Comparison of ENCODE assay signal across 31 cellular contexts in the genomic region with DNA sequence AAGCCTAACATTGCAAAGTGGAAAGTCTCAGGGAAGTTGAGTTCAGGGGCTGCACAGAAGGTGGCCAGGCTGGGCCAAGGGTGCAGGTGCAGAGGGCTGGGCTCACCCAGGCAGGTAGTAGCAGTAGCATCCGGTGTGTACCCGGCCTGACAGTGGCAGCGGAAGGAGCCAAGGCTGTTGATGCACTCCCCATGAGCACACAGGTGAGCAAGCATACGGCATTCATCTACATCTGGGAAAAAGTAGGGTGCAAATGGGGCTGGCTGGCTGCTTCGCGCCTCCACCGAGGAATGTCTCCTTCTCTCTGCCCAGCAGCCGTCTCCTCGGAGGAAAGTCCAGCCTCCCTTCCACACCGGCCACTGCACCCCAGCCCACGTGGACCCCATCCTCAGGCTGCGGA. TPM values are rescaled to one million over a fixed set of nuclear protein-coding genes. Genes with fewer than 3 reads are reported as not detected.
"Had no signal": no experiment of that assay in that cellular context is flagged by ENCODE, and none has a peak within 500 bp of the region (broad histone marks: within the 10 kb centered on the region; RNA-seq: fewer than 3 reads in every experiment).

No MANE protein-coding gene starts in this region.

- H3K27me3 Mint-ChIP-seq: activated CD4-positive, alpha-beta T cell treated with anti-CD3 and anti-CD28 coated beads, Interleukin-2, amount 10 ng/mL, durations not matched to agents 7 days and 5 days; activated naive CD8-positive, alpha-beta T cell had no signal

- H3K27ac Mint-ChIP-seq: activated CD4-positive, alpha-beta memory T cell treated with anti-CD3 and anti-CD28 coated beads, Interleukin-2, amount 10 ng/mL, durations not matched to agents 7 days and 5 days; activated CD4-positive, alpha-beta T cell treated with anti-CD3 and anti-CD28 coated beads, Interleukin-2, amount 10 ng/mL, durations not matched to agents 7 days and 5 days; activated naive CD8-positive, alpha-beta T cell; activated T-helper 17 cell treated with anti-CD3 and anti-CD28 coated beads, Interleukin-2, amount 50 U/mL, for 72 hours; dendritic cell treated with granulocyte-macrophage colony-stimulating factor and Interleukin-4, amounts not matched to agents 40 ng/mL and 50 ng/mL, for 4 days had no signal

- H3K27ac ChIP-seq: brain microvascular endothelial cell, coronary artery, dorsolateral prefrontal cortex, esophagus muscularis mucosa, foreskin keratinocyte, gastrocnemius medialis, heart left ventricle had no signal

- H3K4me3 ChIP-seq: coronary artery, dorsolateral prefrontal cortex, esophagus muscularis mucosa, gastrocnemius medialis, heart left ventricle had no signal

- H3K4me1 ChIP-seq: esophagus muscularis mucosa, foreskin keratinocyte, gastrocnemius medialis had no signal

- H3K4me1 Mint-ChIP-seq: activated CD4-positive, alpha-beta memory T cell treated with anti-CD3 and anti-CD28 coated beads, Interleukin-2, amount 10 ng/mL, durations not matched to agents 7 days and 5 days; activated CD4-positive, alpha-beta T cell treated with anti-CD3 and anti-CD28 coated beads, Interleukin-2, amount 10 ng/mL, durations not matched to agents 7 days and 5 days; activated T-helper 17 cell treated with anti-CD3 and anti-CD28 coated beads, Interleukin-2, amount 50 U/mL, for 72 hours; central memory CD8-positive, alpha-beta T cell had no signal

- H3K4me3 Mint-ChIP-seq: activated CD4-positive, alpha-beta memory T cell treated with anti-CD3 and anti-CD28 coated beads, Interleukin-2, amount 10 ng/mL, durations not matched to agents 7 days and 5 days; activated CD4-positive, alpha-beta T cell treated with anti-CD3 and anti-CD28 coated beads, Interleukin-2, amount 10 ng/mL, durations not matched to agents 7 days and 5 days; activated naive CD8-positive, alpha-beta T cell; activated T-cell treated with anti-CD3 and anti-CD28 coated beads, Interleukin-2, amount 50 U/mL, for 4 hours; activated T-helper 17 cell treated with anti-CD3 and anti-CD28 coated beads, Interleukin-2, amount 50 U/mL, for 72 hours; central memory CD8-positive, alpha-beta T cell; dendritic cell treated with granulocyte-macrophage colony-stimulating factor and Interleukin-4, amounts not matched to agents 40 ng/mL and 50 ng/mL, for 4 days had no signal

- H3K36me3 ChIP-seq: brain microvascular endothelial cell, esophagus muscularis mucosa, gastrocnemius medialis, heart left ventricle had no signal

- ATAC-seq: activated T-cell treated with anti-CD3 and anti-CD28 coated beads, Interleukin-2, amount 50 U/mL, for 4 hours; activated T-helper 17 cell treated with anti-CD3 and anti-CD28 coated beads, Interleukin-2, amount 50 U/mL, for 72 hours; foreskin keratinocyte; gastrocnemius medialis; heart left ventricle had no signal

- H3K27me3 ChIP-seq: brain microvascular endothelial cell, foreskin keratinocyte, gastrocnemius medialis had no signal

- H3K9me3 ChIP-seq: esophagus muscularis mucosa, gastrocnemius medialis, heart left ventricle had no signal

- H3K36me3 Mint-ChIP-seq: activated naive CD8-positive, alpha-beta T cell had no signal

- DNase-seq: activated CD4-positive, alpha-beta memory T cell treated with anti-CD3 and anti-CD28 coated beads, Interleukin-2, amount 10 ng/mL, durations not matched to agents 7 days and 5 days; activated CD4-positive, alpha-beta T cell treated with anti-CD3 and anti-CD28 coated beads for 1 hour; activated CD4-positive, alpha-beta T cell treated with anti-CD3 and anti-CD28 coated beads for 4 hours; activated CD4-positive, alpha-beta T cell treated with anti-CD3 and anti-CD28 coated beads, Interleukin-2, amount 10 ng/mL, durations not matched to agents 7 days and 5 days; activated CD4-positive, alpha-beta T cell treated with anti-CD3 and anti-CD28 coated beads, Interleukin-2, amount 50 U/mL, for 4 hours; activated effector memory CD4-positive, alpha-beta T cell treated with Interleukin-2 at 50 U/mL for 16 hours; activated gamma-delta T cell treated with Interleukin-2 at 50 U/mL for 16 hours; activated naive CD4-positive, alpha-beta T cell treated with anti-CD3 and anti-CD28 coated beads, Interleukin-2, amount 50 U/mL, for 16 hours; activated naive CD4-positive, alpha-beta T cell treated with Interleukin-2 at 50 U/mL for 16 hours; activated T-cell treated with anti-CD3 and anti-CD28 coated beads, Interleukin-2, amount 50 U/mL, for 4 hours; amniotic stem cell; anterior cingulate cortex; brain microvascular endothelial cell; dorsolateral prefrontal cortex; effector memory CD4-positive, alpha-beta T cell; erythroblast; foreskin keratinocyte; gastrocnemius medialis; glutamatergic neuron; heart left ventricle; T-helper 2 cell had no signal

- H3K9me3 Mint-ChIP-seq: activated CD4-positive, alpha-beta memory T cell treated with anti-CD3 and anti-CD28 coated beads, Interleukin-2, amount 10 ng/mL, durations not matched to agents 7 days and 5 days; activated CD4-positive, alpha-beta T cell treated with anti-CD3 and anti-CD28 coated beads, Interleukin-2, amount 10 ng/mL, durations not matched to agents 7 days and 5 days; activated T-cell treated with anti-CD3 and anti-CD28 coated beads, Interleukin-2, amount 50 U/mL, for 4 hours; activated T-helper 17 cell treated with anti-CD3 and anti-CD28 coated beads, Interleukin-2, amount 50 U/mL, for 72 hours; central memory CD8-positive, alpha-beta T cell; dendritic cell treated with granulocyte-macrophage colony-stimulating factor and Interleukin-4, amounts not matched to agents 40 ng/mL and 50 ng/mL, for 4 days had no signal

RNA-seq across cellular contexts. Expression of gene CCL25, which starts 30.6 kb away (rescaled TPM):
- total RNA-seq: activated CD4-positive, alpha-beta memory T cell treated with anti-CD3 and anti-CD28 coated beads, Interleukin-2, amount 10 ng/mL, durations not matched to agents 7 days and 5 days; activated T-cell treated with anti-CD3 and anti-CD28 coated beads, Interleukin-2, amount 50 U/mL, for 4 hours; astrocyte; bronchial epithelial cell; cardiac septum; cerebellum; esophagus muscularis mucosa; foreskin keratinocyte; gastrocnemius medialis; heart left ventricle had no signal
